12 cellular contexts compared by ENCODE assay signal in the genomic region with DNA sequence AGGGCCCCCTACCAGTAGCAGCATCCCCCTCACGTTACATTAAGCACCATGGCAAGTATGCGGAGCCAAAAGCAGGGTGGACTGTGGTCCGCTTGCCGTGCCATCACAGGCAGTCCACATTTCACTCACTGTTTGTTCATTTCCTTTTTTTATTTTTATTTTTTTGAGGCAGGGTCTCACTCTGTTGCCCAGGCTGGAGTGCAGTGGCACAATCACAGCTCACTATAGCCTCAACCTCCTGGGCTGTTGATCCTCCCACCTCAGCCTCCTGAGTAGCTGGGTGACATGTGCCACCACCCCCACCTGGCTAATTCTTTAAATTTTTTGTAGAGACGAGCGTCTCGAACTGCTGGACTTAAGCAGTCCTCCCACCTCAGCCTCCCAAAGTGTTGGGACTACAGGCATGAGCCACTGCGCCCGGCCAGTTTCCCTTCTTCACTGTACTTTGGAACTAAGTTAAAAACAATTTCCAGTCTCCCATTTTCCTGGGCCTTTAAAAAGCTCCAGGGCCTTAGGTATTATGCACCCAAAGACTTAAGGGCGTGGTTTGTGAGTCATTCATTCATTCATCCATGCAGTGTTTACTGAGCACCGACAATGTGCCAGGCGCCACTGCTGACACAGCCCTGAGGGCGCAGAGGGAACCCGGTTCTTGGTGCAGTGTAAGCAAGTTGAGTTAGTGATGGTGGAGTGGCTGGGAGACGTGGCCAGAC. TPM values are rescaled to one million over a fixed set of nuclear protein-coding genes. Genes with fewer than 3 reads are reported as not detected.
DNase-seq lines count a peak whose midpoint lies in the region; ATAC-seq and TF ChIP-seq lines count a peak whose summit lies in the region.
"Had no signal": no experiment of that assay in that cellular context is flagged by ENCODE, and none has a peak within 500 bp of the region (broad histone marks: within the 10 kb centered on the region; RNA-seq: fewer than 3 reads in every experiment).

No MANE protein-coding gene starts in this region.

- H3K4me1 ChIP-seq in HEK293 (ENCODE audit: control insufficient read depth, insufficient read depth, low read length), result no peaks in the 10 kb centered on the region
- H3K4me1 ChIP-seq in RWPE2 (ENCODE audit: insufficient read depth, poor library complexity, severe bottlenecking), result no peaks in the 10 kb centered on the region
- peaks cover 3% of the 10 kb centered on the region for H3K4me1 ChIP-seq in fibroblast of lung (ENCODE audit: control insufficient read depth, extremely low read depth, insufficient read depth, low read length)
- H3K4me1 ChIP-seq: adrenal gland had no signal

- H3K9me3 Mint-ChIP-seq in natural killer cell treated with Interleukin-12 subunit alpha and Interleukin-12 subunit beta and Interleukin-15 and Interleukin-18, amount 100 ng/mL, for 72 hours, result no peaks in the 10 kb centered on the region

- TF ChIP-seq CTCF in HEK293 (tag by site-specific recombination; IDR thresholded peaks at IDR 0.05) (no peak), RWPE2 (IDR thresholded peaks at IDR 0.05; ENCODE audit: poor library complexity, severe bottlenecking) (no peak), fibroblast of lung (conservative IDR thresholded peaks at IDR 0.05 in 1 of 2, IDR thresholded peaks at IDR 0.05 in 1 of 2; ENCODE audit: low read depth in 1 of 2, low read length in 2 of 2) (no peak)

- H3K27ac Mint-ChIP-seq in natural killer cell treated with Interleukin-12 subunit alpha and Interleukin-12 subunit beta and Interleukin-15 and Interleukin-18, amount 100 ng/mL, for 72 hours, result no peak overlapping the region

- H3K36me3 Mint-ChIP-seq in natural killer cell treated with Interleukin-12 subunit alpha and Interleukin-12 subunit beta and Interleukin-15 and Interleukin-18, amount 100 ng/mL, for 72 hours, result no peaks in the 10 kb centered on the region

- H3K9ac ChIP-seq in fibroblast of lung (ENCODE audit: insufficient read depth, low read length), result peak overlapping the region; percentile 7

- no peaks in the 10 kb centered on the region for H3K9me3 ChIP-seq in HEK293 (ENCODE audit: control insufficient read depth, insufficient read depth, low read depth, low read length)
- H3K9me3 ChIP-seq in RWPE2 (ENCODE audit: severe bottlenecking), result no peaks in the 10 kb centered on the region
- no peaks in the 10 kb centered on the region for H3K9me3 ChIP-seq in fibroblast of lung (ENCODE audit: control insufficient read depth, insufficient read depth, low read depth, low read length)
- H3K9me3 ChIP-seq: adrenal gland, ovary had no signal

- no peaks in the 10 kb centered on the region for H4K20me1 ChIP-seq in fibroblast of lung (ENCODE audit: control insufficient read depth, extremely low read depth, insufficient read depth, low read length)

- ATAC-seq in RWPE2 (ENCODE audit: low read depth) (peak; percentile 91), HG03139 (IDR thresholded peaks at IDR 0.05; ENCODE audit: unreplicated experiment) (no peak)
- no peak for ATAC-seq in natural killer cell treated with Interleukin-12 subunit alpha and Interleukin-12 subunit beta and Interleukin-15 and Interleukin-18, amount 100 ng/mL, for 72 hours

- no peak overlapping the region for H3K4me3 Mint-ChIP-seq in natural killer cell treated with Interleukin-12 subunit alpha and Interleukin-12 subunit beta and Interleukin-15 and Interleukin-18, amount 100 ng/mL, for 72 hours

- no peaks in the 10 kb centered on the region for H3K4me1 Mint-ChIP-seq in natural killer cell treated with Interleukin-12 subunit alpha and Interleukin-12 subunit beta and Interleukin-15 and Interleukin-18, amount 100 ng/mL, for 72 hours (ENCODE audit: low read depth in 2 of 2)

- no peaks in the 10 kb centered on the region for H3K27me3 Mint-ChIP-seq in natural killer cell treated with Interleukin-12 subunit alpha and Interleukin-12 subunit beta and Interleukin-15 and Interleukin-18, amount 100 ng/mL, for 72 hours

- no peak overlapping the region for H2AFZ ChIP-seq in fibroblast of lung (ENCODE audit: low read length)

- H3K4me2 ChIP-seq in fibroblast of lung (ENCODE audit: extremely low read depth, insufficient read depth, low read length), result peak overlapping the region; percentile 5

- H3K36me3 ChIP-seq in HEK293 (ENCODE audit: control insufficient read depth in 2 of 2, insufficient read depth in 1 of 2, low read length in 2 of 2) (no peaks in the 10 kb centered on the region), RWPE2 (ENCODE audit: low read depth) (no peaks in the 10 kb centered on the region), fibroblast of lung (ENCODE audit: control insufficient read depth, insufficient read depth, low read length) (no peaks in the 10 kb centered on the region)
- H3K36me3 ChIP-seq: adrenal gland, ovary had no signal

- H3K27me3 ChIP-seq in RWPE2 (ENCODE audit: insufficient read depth, poor library complexity, severe bottlenecking) (no peaks in the 10 kb centered on the region), fibroblast of lung (ENCODE audit: control insufficient read depth, insufficient read depth, low read length) (no peaks in the 10 kb centered on the region)
- H3K27me3 ChIP-seq: adrenal gland, ovary had no signal

- H3K27ac ChIP-seq in HEK293 (ENCODE audit: extremely low read depth, low read depth, low read length) (no peak overlapping the region), RWPE2 (ENCODE audit: poor library complexity, severe bottlenecking) (no peak overlapping the region), fibroblast of lung (ENCODE audit: insufficient read depth, low read length) (no peak overlapping the region)
- H3K27ac ChIP-seq: adrenal gland, coronary artery, ovary had no signal

- no peaks in the 10 kb centered on the region for H3K79me2 ChIP-seq in fibroblast of lung (ENCODE audit: control insufficient read depth, insufficient read depth, low read length)

- DNase-seq in A172 (ENCODE audit: low spot score) (peak; percentile 43), RWPE2 (ENCODE audit: low spot score) (no peak), fibroblast of lung (ENCODE audit: low read depth in 2 of 2) (peak in 1 of 2 donors; percentile 61), ureter (ENCODE audit: low spot score) (no peak), DMS 273 treated with DMSO at 0.1 percent for 48 hours (lab: John Stamatoyannopoulos, UW) (no peak)
- DNase-seq in natural killer cell treated with Interleukin-12 subunit alpha and Interleukin-12 subunit beta and Interleukin-15 and Interleukin-18, amount 100 ng/mL, for 72 hours (ENCODE audit: low spot score), result no peak
- DNase-seq: adrenal gland, midbrain, ovary had no signal

- POLR2A ChIA-PET in HEK293 (lab: Yijun Ruan, JAX), result no interaction called here

- CTCF ChIA-PET in HEK293 (lab: Yijun Ruan, JAX), result interaction anchor here (0.6 to 2.1 kb wide), 5 partner anchors 9 to 105 kb away, joined by 3 to 7 read pairs (median 3); no protein-coding TSS in a partner anchor

- H3K4me3 ChIP-seq in HEK293 (ENCODE audit: low read depth, low read length), result no peak overlapping the region
- H3K4me3 ChIP-seq in RWPE2 (ENCODE audit: severe bottlenecking), result no peak overlapping the region
- no peak overlapping the region for H3K4me3 ChIP-seq in fibroblast of lung (replicated peaks in 1 of 4; ENCODE audit: control extremely low read depth in 1 of 4, insufficient read depth in 1 of 4, low read depth in 3 of 4, low read length in 4 of 4)
- H3K4me3 ChIP-seq: adrenal gland, coronary artery, ovary had no signal

TF ChIP-seq in HEK293, 187 proteins besides CTCF, POLR2A, EP300 and RAD21 (continues in another document):
- TF ChIP-seq, protein P1, sequence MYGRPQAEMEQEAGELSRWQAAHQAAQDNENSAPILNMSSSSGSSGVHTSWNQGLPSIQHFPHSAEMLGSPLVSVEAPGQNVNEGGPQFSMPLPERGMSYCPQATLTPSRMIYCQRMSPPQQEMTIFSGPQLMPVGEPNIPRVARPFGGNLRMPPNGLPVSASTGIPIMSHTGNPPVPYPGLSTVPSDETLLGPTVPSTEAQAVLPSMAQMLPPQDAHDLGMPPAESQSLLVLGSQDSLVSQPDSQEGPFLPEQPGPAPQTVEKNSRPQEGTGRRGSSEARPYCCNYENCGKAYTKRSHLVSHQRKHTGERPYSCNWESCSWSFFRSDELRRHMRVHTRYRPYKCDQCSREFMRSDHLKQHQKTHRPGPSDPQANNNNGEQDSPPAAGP (tag by site-specific recombination; IDR thresholded peaks at IDR 0.05), result peak; percentile 65; the same call in 1 of the 2 replicates
- peak; percentile 84 for TF ChIP-seq ZNF24 (tag by site-specific recombination; IDR thresholded peaks at IDR 0.05)

RNA-seq across cellular contexts. Expression of a gene that starts 19.9 kb away (rescaled TPM):
- not detected in 2 replicates for total RNA-seq in A172 (2014; rRNA removed; shearing (Covaris generic))
- total RNA-seq in fibroblast of lung, result 4.6 and 11.7 TPM in 2 replicates
- 3.4 and 4.4 TPM in 2 replicates for polyA plus RNA-seq in fibroblast of lung
- 13.0 and 15.9 TPM in 2 replicates for polyA plus RNA-seq in fibroblast of lung (2012)
- 2.3 and 2.7 TPM in 2 replicates for polyA minus RNA-seq in fibroblast of lung (ENCODE audit: low replicate concordance)
- 6.5 TPM for total RNA-seq in ureter
- total RNA-seq in natural killer cell treated with Interleukin-12 subunit alpha and Interleukin-12 subunit beta and Interleukin-15 and Interleukin-18, amount 100 ng/mL, for 72 hours, result not detected

RNA-seq across cellular contexts. Expression of a gene that starts 43.4 kb away (rescaled TPM):
- 13.9 and 14.4 TPM in 2 replicates for total RNA-seq in A172 (2014; rRNA removed; shearing (Covaris generic))
- 14.4 and 14.9 TPM in 2 replicates for total RNA-seq in fibroblast of lung
- 15.4 and 21.1 TPM in 2 replicates for polyA plus RNA-seq in fibroblast of lung
- 15.8 and 22.9 TPM in 2 replicates for polyA plus RNA-seq in fibroblast of lung (2012)
- 19.8 and 21.4 TPM in 2 replicates for polyA minus RNA-seq in fibroblast of lung (ENCODE audit: low replicate concordance)
- total RNA-seq in ureter, result 18.8 TPM
- total RNA-seq in natural killer cell treated with Interleukin-12 subunit alpha and Interleukin-12 subunit beta and Interleukin-15 and Interleukin-18, amount 100 ng/mL, for 72 hours, result 10 to 100 TPM; 31.0 to 42.5 TPM

RNA-seq across cellular contexts. Expression of a gene that starts 59.4 kb away (rescaled TPM):
- total RNA-seq in A172 (2014; rRNA removed; shearing (Covaris generic)), result 26.9 and 43.8 TPM in 2 replicates
- total RNA-seq in fibroblast of lung, result 33.1 and 34.2 TPM in 2 replicates
- 51.9 and 62.1 TPM in 2 replicates for polyA plus RNA-seq in fibroblast of lung
- polyA plus RNA-seq in fibroblast of lung (2012), result 64.3 and 83.1 TPM in 2 replicates
- 33.0 and 46.7 TPM in 2 replicates for polyA minus RNA-seq in fibroblast of lung (ENCODE audit: low replicate concordance)
- total RNA-seq in ureter, result 31.2 TPM
- 10 to 100 TPM; 28.9 to 63.1 TPM for total RNA-seq in natural killer cell treated with Interleukin-12 subunit alpha and Interleukin-12 subunit beta and Interleukin-15 and Interleukin-18, amount 100 ng/mL, for 72 hours
